11 cellular contexts compared by ENCODE assay signal in the genomic region with DNA sequence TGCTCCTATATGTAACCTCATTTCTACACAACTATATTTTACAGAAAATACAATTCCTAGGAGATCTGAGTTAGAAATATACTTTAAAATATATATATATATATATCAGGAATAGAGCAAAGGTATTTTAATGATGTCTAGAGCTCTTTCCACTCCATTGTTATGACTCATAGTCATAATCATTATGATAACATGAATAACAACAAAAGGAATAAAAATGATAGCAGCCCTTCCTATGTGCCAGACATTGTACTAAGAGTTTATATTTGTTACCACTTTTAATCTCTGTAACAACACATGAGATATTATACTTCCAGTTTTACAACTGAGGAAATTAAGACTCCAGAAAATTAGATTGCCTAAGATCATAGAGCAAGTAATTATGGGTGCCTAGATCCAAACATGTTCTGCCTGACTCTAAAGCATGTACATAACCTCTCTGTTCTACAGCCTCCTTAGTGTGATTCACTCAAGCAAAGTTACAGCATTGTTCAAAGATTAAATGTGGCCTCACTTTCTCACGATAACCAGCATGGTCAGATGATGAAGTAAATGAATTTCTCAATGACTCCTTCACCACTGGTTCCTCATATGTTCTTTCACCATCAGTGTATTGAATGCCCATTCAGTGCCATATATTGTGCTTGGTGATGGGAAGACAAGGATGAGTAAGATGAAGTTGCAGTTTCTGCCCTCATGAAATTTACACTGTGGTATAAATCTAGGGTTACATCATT.
DNase-seq lines count a peak whose midpoint lies in the region; FAIRE-seq and TF ChIP-seq lines count a peak whose summit lies in the region.
"Had no signal": no experiment of that assay in that cellular context is flagged by ENCODE, and none has a peak within 500 bp of the region (broad histone marks: within the 10 kb centered on the region; RNA-seq: fewer than 3 reads in every experiment).

No MANE protein-coding gene starts in this region.

- intact Hi-C loops in OCI-LY7 (cut with micrococcal nuclease; ENCODE audit: unreplicated experiment): no loop called here

- no peak overlapping the region for H4K5ac ChIP-seq in H1 (ENCODE audit: insufficient read length, low read depth, low read length)

- peak; percentile 13 for DNase-seq in EL
- no peak for DNase-seq in OCI-LY7 (ENCODE audit: low spot score)
- DNase-seq in H1 (ENCODE audit: low read depth in 1 of 2, low spot score in 2 of 2): no peak
- peak; percentile 2 to 60 for DNase-seq in lung microvascular endothelial cell (ENCODE audit: low read depth in 2 of 2)
- DNase-seq in HK-2 (ENCODE audit: unreplicated experiment): no peak
- DNase-seq in NCI-H748 treated with DMSO at 0.1 percent for 48 hours (lab: John Stamatoyannopoulos, UW): no peak
- DNase-seq in NCI-H2081 (lab: John Stamatoyannopoulos, UW): no peak
- DNase-seq in NCI-H2029 (lab: John Stamatoyannopoulos, UW): no peak
- DNase-seq: natural killer cell; stimulated activated CD4-positive, alpha-beta T cell treated with anti-CD3 and anti-CD28 coated beads, Interleukin-12 subunit alpha, Interleukin-12 subunit beta, amount 100 ng/mL, for 4 hours had no signal

- H3K18ac ChIP-seq in H1 (ENCODE audit: extremely low read depth, low read length): no peak overlapping the region

- H3K9me2 ChIP-seq in OCI-LY7 (ENCODE audit: insufficient read depth, low read length): no peaks in the 10 kb centered on the region

- BruUV-seq in OCI-LY7 (replicated peaks; lab: Mats Ljungman, UMichigan): no TSS peak

- WGBS in H1 (ENCODE audit: extremely low coverage in 1 of 2, insufficient coverage in 1 of 2, insufficient read length in 1 of 2, insufficient replicate concordance in 2 of 2, low coverage in 1 of 2, low lambda C conversion rate in 2 of 2, missing lambda C conversion rate in 1 of 2), 2 experiments: 90% methylated on average over 1 of the region's 1 CpG; no CpG with 5 or more reads in 1 of the 2 experiments

- TF ChIP-seq POLR2A in H1 (IDR thresholded peaks at IDR 0.05; ENCODE audit: control extremely low read depth in 1 of 2, low read depth in 2 of 2, low read length in 2 of 2): no peak

- H3K4me3 ChIP-seq in OCI-LY7 (ENCODE audit: low read depth, low read length, poor library complexity, severe bottlenecking): no peak overlapping the region
- no peak overlapping the region for H3K4me3 ChIP-seq in H1 (ENCODE audit: extremely low read depth in 1 of 4, insufficient read depth in 2 of 4, low read depth in 3 of 4, low read length in 4 of 4)

- H3K27me3 ChIP-seq in H1 (replicated peaks in 1 of 4; ENCODE audit: control insufficient read depth in 3 of 4, extremely low read depth in 1 of 4, insufficient read depth in 3 of 4, low read length in 3 of 4): peaks cover 0 to 3% (median 1%) of the 10 kb centered on the region in 4 experiments; a peak in 2 of 7 replicates

- no peak for TF ChIP-seq CTCF in OCI-LY7 (conservative IDR thresholded peaks at IDR 0.05; ENCODE audit: low read length)
- TF ChIP-seq CTCF in H1 (IDR thresholded peaks at IDR 0.05; ENCODE audit: control extremely low read depth in 1 of 3, insufficient read depth in 1 of 3, low read depth in 1 of 3, low read length in 3 of 3): no peak

- no peak overlapping the region for H3K9ac ChIP-seq in H1 (replicated peaks in 1 of 4; ENCODE audit: extremely low read depth in 1 of 4, low read depth in 3 of 4, low read length in 3 of 4)

- no peak overlapping the region for H3K23ac ChIP-seq in H1 (ENCODE audit: insufficient read length)

- H3K27ac ChIP-seq in OCI-LY7 (ENCODE audit: low read depth, low read length, poor library complexity, severe bottlenecking): no peak overlapping the region
- no peak overlapping the region for H3K27ac ChIP-seq in H1 (ENCODE audit: low read depth, low read length)
- H3K27ac ChIP-seq: C4-2B had no signal

- POLR2A ChIA-PET in OCI-LY7 (lab: Charles Lee): interaction anchor here (0.5 to 1.6 kb wide), 7 partner anchors 16 to 654 kb away, joined by 3 to 4 read pairs (median 4); no protein-coding TSS in a partner anchor
- POLR2A ChIA-PET in H1 (lab: Charles Lee; ENCODE audit: partially characterized antibody): no interaction called here

- H4K91ac ChIP-seq in H1 (replicated peaks; ENCODE audit: insufficient read length, low read length): no peak overlapping the region

- no peak overlapping the region for H2BK5ac ChIP-seq in H1 (ENCODE audit: low read depth, low read length)

- H3K36me3 ChIP-seq in OCI-LY7 (ENCODE audit: insufficient read depth, low read length): no peaks in the 10 kb centered on the region
- no peaks in the 10 kb centered on the region for H3K36me3 ChIP-seq in H1 (ENCODE audit: control insufficient read depth in 2 of 4, insufficient read depth in 4 of 4, low read length in 3 of 4)

- H3K23me2 ChIP-seq in H1 (ENCODE audit: low read depth, low read length): no peaks in the 10 kb centered on the region

- H3K9me3 ChIP-seq in OCI-LY7 (ENCODE audit: low read length) (no peaks in the 10 kb centered on the region), H1 (ENCODE audit: insufficient read depth in 2 of 2, low read depth in 1 of 2, low read length in 1 of 2) (no peaks in the 10 kb centered on the region)

- H4K8ac ChIP-seq in H1 (ENCODE audit: extremely low read depth, insufficient read depth, low read length): no peak overlapping the region

- no peak overlapping the region for H3K4ac ChIP-seq in H1 (replicated peaks; ENCODE audit: insufficient read length, low read depth, low read length)

- H4K20me1 ChIP-seq in OCI-LY7 (ENCODE audit: insufficient read depth, low read length): no peaks in the 10 kb centered on the region
- no peaks in the 10 kb centered on the region for H4K20me1 ChIP-seq in H1 (replicated peaks in 1 of 2; ENCODE audit: control insufficient read depth in 1 of 2, insufficient read depth in 2 of 2, low read length in 2 of 2)

- H2BK15ac ChIP-seq in H1 (ENCODE audit: low read length): no peak overlapping the region

- H2BK20ac ChIP-seq in H1 (ENCODE audit: low read length): no peak overlapping the region

- H2AK5ac ChIP-seq in H1 (ENCODE audit: low read depth, low read length): no peak overlapping the region

- H3K4me2 ChIP-seq in OCI-LY7 (ENCODE audit: low read length): no peak overlapping the region
- H3K4me2 ChIP-seq in H1 (ENCODE audit: insufficient read depth in 1 of 2, low read depth in 2 of 2, low read length in 2 of 2): no peak overlapping the region

- no peak for TF ChIP-seq EP300 in H1 (IDR thresholded peaks at IDR 0.05; ENCODE audit: borderline replicate concordance in 1 of 2, low read depth in 2 of 2, low read length in 2 of 2)

- H3K79me2 ChIP-seq in OCI-LY7 (ENCODE audit: insufficient read depth, low read depth, low read length) (no peaks in the 10 kb centered on the region), H1 (ENCODE audit: control insufficient read depth in 1 of 2, insufficient read depth in 2 of 2, low read length in 2 of 2) (no peaks in the 10 kb centered on the region)

- H3K56ac ChIP-seq in H1 (replicated peaks; ENCODE audit: insufficient read length, low read depth, low read length): no peak overlapping the region

- H2BK12ac ChIP-seq in H1 (ENCODE audit: low read depth, low read length): no peak overlapping the region

- CTCF ChIA-PET in OCI-LY7 (lab: Charles Lee; ENCODE audit: unreplicated experiment): no interaction called here
- CTCF ChIA-PET in H1 (lab: Charles Lee; ENCODE audit: partially characterized antibody): no interaction called here

- peak overlapping the region; percentile 52; the same call in 1 of the 2 replicates for H2AFZ ChIP-seq in OCI-LY7 (ENCODE audit: low read length)
- H2AFZ ChIP-seq in H1 (ENCODE audit: low read length): 0 out of 2 replicates have a peak overlapping the region, but pooled peaks have one; percentile 3

- H3K4me1 ChIP-seq in OCI-LY7 (ENCODE audit: insufficient read depth, low read length, poor library complexity, severe bottlenecking): no peaks in the 10 kb centered on the region
- no peaks in the 10 kb centered on the region for H3K4me1 ChIP-seq in H1 (replicated peaks in 1 of 4; ENCODE audit: control insufficient read depth in 3 of 4, insufficient read depth in 4 of 4, low read length in 3 of 4)

- H3K79me1 ChIP-seq in H1 (ENCODE audit: low read depth, low read length): no peaks in the 10 kb centered on the region

- no peak overlapping the region for H2BK120ac ChIP-seq in H1 (replicated peaks; ENCODE audit: low read depth, low read length)

- TF ChIP-seq RAD21 in H1 (IDR thresholded peaks at IDR 0.05 in 1 of 2, conservative IDR thresholded peaks at IDR 0.05 in 1 of 2; ENCODE audit: low read depth in 2 of 2, low read length in 2 of 2): no peak

- H3K14ac ChIP-seq in H1 (ENCODE audit: insufficient read length): no peak overlapping the region

- no peak for FAIRE-seq in H1 (lab: Jason Lieb, UNC)

TF ChIP-seq in H1, 55 proteins besides CTCF, POLR2A, EP300 and RAD21:
- no peak for TF ChIP-seq CBX8 (IDR thresholded peaks at IDR 0.05; ENCODE audit: borderline replicate concordance, low read depth, low read length)
- no peak for TF ChIP-seq TCF12 (IDR thresholded peaks at IDR 0.05; ENCODE audit: low read depth, low read length)
- no peak for TF ChIP-seq POLR2AphosphoS5 (IDR thresholded peaks at IDR 0.05; ENCODE audit: low read depth, low read length)
- no peak for TF ChIP-seq CBX5 (IDR thresholded peaks at IDR 0.05; ENCODE audit: low read depth, low read length)
- TF ChIP-seq SRF (IDR thresholded peaks at IDR 0.05; ENCODE audit: low read depth, low read length): no peak
- TF ChIP-seq CREB1 (IDR thresholded peaks at IDR 0.05): no peak
- TF ChIP-seq CHD1 (IDR thresholded peaks at IDR 0.05; ENCODE audit: low read depth, low read length): no peak
- TF ChIP-seq SUZ12 (IDR thresholded peaks at IDR 0.05; ENCODE audit: low read length): no peak
- TF ChIP-seq ZNF274 (IDR thresholded peaks at IDR 0.05; ENCODE audit: borderline replicate concordance, extremely low read depth, low read length): no peak
- TF ChIP-seq RBBP5 (IDR thresholded peaks at IDR 0.05; ENCODE audit: borderline replicate concordance, low read depth, low read length): no peak
- no peak for TF ChIP-seq BCL11A (IDR thresholded peaks at IDR 0.05; ENCODE audit: low read depth in 2 of 2, low read length in 2 of 2)
- no peak for TF ChIP-seq RNF2 (IDR thresholded peaks at IDR 0.05; ENCODE audit: borderline replicate concordance, low read depth, low read length, missing control alignments, poor library complexity, severe bottlenecking)
- no peak for TF ChIP-seq RFX5 (IDR thresholded peaks at IDR 0.05; ENCODE audit: borderline replicate concordance, low read depth, low read length)
- TF ChIP-seq TEAD4 (IDR thresholded peaks at IDR 0.05; ENCODE audit: low read depth, low read length): no peak

Comparison
In these comparisons a context has a peak if more than half of its experiments do, and no peak if none do; other contexts are left out.
1. DNase-seq: peak in EL (single experiment) and lung microvascular endothelial cell (2 of 2); none in OCI-LY7 (single experiment), H1 (0 of 2), HK-2 (single experiment), NCI-H748 treated with DMSO at 0.1 percent for 48 hours (single experiment), NCI-H2081 (0 of 2) and NCI-H2029 (single experiment).